Comparison of ENCODE assay signal across 12 cellular contexts in the genomic region with DNA sequence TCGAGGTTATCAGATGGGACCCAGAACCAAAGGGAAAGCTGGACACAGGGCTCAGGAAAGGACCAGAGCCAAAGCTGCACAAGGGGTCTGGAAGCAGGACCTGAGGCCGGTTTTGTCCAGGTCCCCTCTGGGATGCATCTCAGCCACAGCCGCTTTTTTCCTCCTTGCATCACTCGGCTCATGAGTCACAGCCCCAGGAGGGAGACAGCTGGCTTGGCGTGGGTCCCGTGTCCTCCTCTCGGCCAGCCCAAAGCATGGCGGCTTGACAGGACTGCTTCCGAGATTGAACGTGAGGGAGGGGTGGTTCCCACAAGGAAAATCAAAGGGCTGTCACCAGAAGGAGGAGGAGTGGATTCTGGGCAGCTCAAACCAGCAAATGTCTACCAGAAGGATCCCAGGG. TPM values are rescaled to one million over a fixed set of nuclear protein-coding genes. Genes with fewer than 3 reads are reported as not detected.
A peak's percentile ranks its signal among the peaks of the same experiment; 100 is the strongest.
DNase-seq lines count a peak whose midpoint lies in the region; ATAC-seq lines count a peak whose summit lies in the region.
"Had no signal": no experiment of that assay in that cellular context is flagged by ENCODE, and none has a peak within 500 bp of the region (broad histone marks: within the 10 kb centered on the region; RNA-seq: fewer than 3 reads in every experiment).

No MANE protein-coding gene starts in this region.

- H3K36me3 Mint-ChIP-seq in CD8-positive, alpha-beta memory T cell = no peaks in the 10 kb centered on the region
- peaks cover 3% of the 10 kb centered on the region for H3K36me3 Mint-ChIP-seq in effector memory CD8-positive, alpha-beta T cell (ENCODE audit: insufficient read depth)
- H3K36me3 Mint-ChIP-seq: CD4-positive, CD25-positive, alpha-beta regulatory T cell had no signal

- H3K9ac ChIP-seq in adipocyte (ENCODE audit: low read length) = no peak overlapping the region

- in situ Hi-C loops in ACHN (cut with HindIII; ENCODE audit: low pct_ligation_motif_present, low pct_unique_long_range_greater_than_20kb, low sequenced_read_pairs) = no loop called here

- peaks cover 39% of the 10 kb centered on the region for H3K27me3 ChIP-seq in adipocyte (replicated peaks; ENCODE audit: control insufficient read depth, insufficient read depth, low read length)
- H3K27me3 ChIP-seq in CD8-positive, alpha-beta memory T cell (ENCODE audit: insufficient read depth, low read length, poor library complexity, severe bottlenecking) = no peaks in the 10 kb centered on the region
- H3K27me3 ChIP-seq: body of pancreas had no signal

- DNase-seq in ACHN (peak; percentile 79), HK-2 (ENCODE audit: unreplicated experiment) (peak; percentile 43), adipocyte (ENCODE audit: low read depth) (peak; percentile 85), glomerular visceral epithelial cell (ENCODE audit: extremely low spot score) (peak; percentile 35), COLO829 (ENCODE audit: low spot score) (no peak), SIG-M5 treated with dmso at 0.1 percent for 504 hours (lab: John Stamatoyannopoulos, UW; ENCODE audit: unreplicated experiment) (no peak)
- DNase-seq in CD8-positive, alpha-beta memory T cell = no peak
- DNase-seq in effector memory CD8-positive, alpha-beta T cell = no peak
- DNase-seq: CD4-positive, CD25-positive, alpha-beta regulatory T cell; NCI-H2171 had no signal

- no peaks in the 10 kb centered on the region for H3K9me3 Mint-ChIP-seq in CD8-positive, alpha-beta memory T cell
- no peaks in the 10 kb centered on the region for H3K9me3 Mint-ChIP-seq in effector memory CD8-positive, alpha-beta T cell
- H3K9me3 Mint-ChIP-seq: stimulated activated naive CD8-positive, alpha-beta T cell treated with anti-CD3 and anti-CD28 coated beads, Interleukin-15, Interleukin-2, amounts not matched to agents 100 ng/mL and 50 ng/mL, for 24 hours had no signal

- POLR2A ChIA-PET in CD8-positive, alpha-beta memory T cell (lab: Charles Lee) = no interaction called here

- no peaks in the 10 kb centered on the region for H3K4me1 Mint-ChIP-seq in CD8-positive, alpha-beta memory T cell
- H3K4me1 Mint-ChIP-seq in effector memory CD8-positive, alpha-beta T cell (ENCODE audit: low read depth in 2 of 2) = no peaks in the 10 kb centered on the region
- H3K4me1 Mint-ChIP-seq: CD4-positive, CD25-positive, alpha-beta regulatory T cell had no signal

- peaks cover 12 to 44% of the 10 kb centered on the region in 2 donors for H3K27me3 Mint-ChIP-seq in CD8-positive, alpha-beta memory T cell
- H3K27me3 Mint-ChIP-seq in effector memory CD8-positive, alpha-beta T cell = peaks cover 27 to 68% of the 10 kb centered on the region in 2 donors

- CTCF ChIA-PET in CD8-positive, alpha-beta memory T cell (lab: Charles Lee) = no interaction called here

- peaks cover 13% of the 10 kb centered on the region for H3K4me1 ChIP-seq in adipocyte (ENCODE audit: control insufficient read depth, insufficient read depth, low read length)
- no peaks in the 10 kb centered on the region for H3K4me1 ChIP-seq in CD8-positive, alpha-beta memory T cell (ENCODE audit: insufficient read depth, low read length)
- H3K4me1 ChIP-seq: body of pancreas had no signal

- no peak overlapping the region for H3K4me3 ChIP-seq in adipocyte (ENCODE audit: low read length)
- H3K4me3 ChIP-seq in CD8-positive, alpha-beta memory T cell (ENCODE audit: low read length) = no peak overlapping the region
- H3K4me3 ChIP-seq: body of pancreas had no signal

- H3K27ac ChIP-seq in CD8-positive, alpha-beta memory T cell (ENCODE audit: low read depth, low read length) = no peak overlapping the region
- H3K27ac ChIP-seq: body of pancreas had no signal

- no peaks in the 10 kb centered on the region for H3K9me3 ChIP-seq in adipocyte (ENCODE audit: control insufficient read depth, low read length)
- H3K9me3 ChIP-seq in CD8-positive, alpha-beta memory T cell (ENCODE audit: low read length) = no peaks in the 10 kb centered on the region
- H3K9me3 ChIP-seq: body of pancreas had no signal

- no peaks in the 10 kb centered on the region for H3K36me3 ChIP-seq in adipocyte (ENCODE audit: control insufficient read depth, insufficient read depth, low read length, severe bottlenecking)
- H3K36me3 ChIP-seq in CD8-positive, alpha-beta memory T cell (ENCODE audit: insufficient read depth, low read length) = no peaks in the 10 kb centered on the region

- H3K4me3 Mint-ChIP-seq in CD8-positive, alpha-beta memory T cell = no peak overlapping the region
- H3K4me3 Mint-ChIP-seq in effector memory CD8-positive, alpha-beta T cell = no peak overlapping the region
- H3K4me3 Mint-ChIP-seq: CD4-positive, CD25-positive, alpha-beta regulatory T cell; stimulated activated naive CD8-positive, alpha-beta T cell treated with anti-CD3 and anti-CD28 coated beads, Interleukin-15, Interleukin-2, amounts not matched to agents 100 ng/mL and 50 ng/mL, for 24 hours had no signal

- no peak for ATAC-seq in effector memory CD8-positive, alpha-beta T cell (replicated peaks)
- ATAC-seq: body of pancreas had no signal

- no peak overlapping the region for H3K27ac Mint-ChIP-seq in CD8-positive, alpha-beta memory T cell
- H3K27ac Mint-ChIP-seq in effector memory CD8-positive, alpha-beta T cell = no peak overlapping the region
- H3K27ac Mint-ChIP-seq: CD4-positive, CD25-positive, alpha-beta regulatory T cell; stimulated activated naive CD8-positive, alpha-beta T cell treated with anti-CD3 and anti-CD28 coated beads, Interleukin-15, Interleukin-2, amounts not matched to agents 100 ng/mL and 50 ng/mL, for 24 hours had no signal

RNA-seq across cellular contexts. Expression of gene CPLX2, which starts 56.7 kb away (rescaled TPM):
- total RNA-seq in CD8-positive, alpha-beta memory T cell = not detected
- polyA plus RNA-seq in CD8-positive, alpha-beta memory T cell = not detected
- total RNA-seq: CD4-positive, CD25-positive, alpha-beta regulatory T cell had no signal

Comparison
In these comparisons a context has a peak if more than half of its experiments do, and no peak if none do; other contexts are left out.
1. DNase-seq: peak in ACHN (single experiment), HK-2 (single experiment), adipocyte (single experiment) and glomerular visceral epithelial cell (single experiment); none in CD8-positive, alpha-beta memory T cell (0 of 5), COLO829 (single experiment), SIG-M5 treated with dmso at 0.1 percent for 504 hours (single experiment) and effector memory CD8-positive, alpha-beta T cell (0 of 3).